Comparison of ENCODE assay signal across 18 cellular contexts in genomic region chr14:97412933-97413574, GRCh38.
DNase-seq lines count a peak whose midpoint lies in the region; ATAC-seq and TF ChIP-seq lines count a peak whose summit lies in the region.
"Had no signal": no experiment of that assay in that cellular context is flagged by ENCODE, and none has a peak within 500 bp of the region (broad histone marks: within the 10 kb centered on the region; RNA-seq: fewer than 3 reads in every experiment).

No MANE protein-coding gene starts in this region.

- peak; percentile 32 for DNase-seq in activated naive CD4-positive, alpha-beta T cell treated with anti-CD3 and anti-CD28 coated beads for 36 hours
- no peak for DNase-seq in activated naive CD4-positive, alpha-beta T cell treated with anti-CD3 and anti-CD28 coated beads, Interleukin-2, amount 50 U/mL, for 72 hours (ENCODE audit: low spot score in 2 of 2)
- DNase-seq in coronary artery (ENCODE audit: low spot score) (no peak), left kidney (ENCODE audit: low read depth, low spot score) (peak; percentile 32), SKM-1 treated with dmso at 0.1 percent for 144 hours (lab: John Stamatoyannopoulos, UW; ENCODE audit: unreplicated experiment) (no peak), DMS153 treated with DMSO at 0.1 percent for 48 hours (lab: John Stamatoyannopoulos, UW; ENCODE audit: unreplicated experiment) (no peak)
- DNase-seq in activated effector memory CD4-positive, alpha-beta T cell treated with Interleukin-2 at 50 U/mL for 16 hours = no peak
- DNase-seq: Caco-2, foreskin melanocyte, GOT3, Kasumi-1, left colon, NCI-H187, NCI-H69, RPMI8226 had no signal

- H3K27ac Mint-ChIP-seq in activated naive CD4-positive, alpha-beta T cell treated with anti-CD3 and anti-CD28 coated beads for 36 hours = no peak overlapping the region
- no peak overlapping the region for H3K27ac Mint-ChIP-seq in activated naive CD4-positive, alpha-beta T cell treated with anti-CD3 and anti-CD28 coated beads, Interleukin-2, amount 50 U/mL, for 72 hours
- H3K27ac Mint-ChIP-seq: natural killer cell treated with Interleukin-12 subunit alpha and Interleukin-12 subunit beta and Interleukin-15 and Interleukin-18, amount 100 ng/mL, for 72 hours had no signal

- H3K36me3 ChIP-seq in subcutaneous abdominal adipose tissue (ENCODE audit: control insufficient read depth in 5 of 5, insufficient read depth in 5 of 5, low read length in 5 of 5) = no peaks in the 10 kb centered on the region

- no peaks in the 10 kb centered on the region for H3K36me3 Mint-ChIP-seq in activated naive CD4-positive, alpha-beta T cell treated with anti-CD3 and anti-CD28 coated beads for 36 hours (ENCODE audit: low read depth)
- H3K36me3 Mint-ChIP-seq in activated naive CD4-positive, alpha-beta T cell treated with anti-CD3 and anti-CD28 coated beads, Interleukin-2, amount 50 U/mL, for 72 hours = no peaks in the 10 kb centered on the region
- H3K36me3 Mint-ChIP-seq: natural killer cell treated with Interleukin-12 subunit alpha and Interleukin-12 subunit beta and Interleukin-15 and Interleukin-18, amount 100 ng/mL, for 72 hours had no signal

- peaks cover 6% of the 10 kb centered on the region for H3K27me3 Mint-ChIP-seq in activated naive CD4-positive, alpha-beta T cell treated with anti-CD3 and anti-CD28 coated beads for 36 hours (ENCODE audit: low read depth)

- CTCF ChIA-PET in activated naive CD4-positive, alpha-beta T cell treated with anti-CD3 and anti-CD28 coated beads for 36 hours (lab: Charles Lee) = no interaction called here

- no peak overlapping the region for H3K4me3 Mint-ChIP-seq in activated naive CD4-positive, alpha-beta T cell treated with anti-CD3 and anti-CD28 coated beads for 36 hours
- H3K4me3 Mint-ChIP-seq: natural killer cell treated with Interleukin-12 subunit alpha and Interleukin-12 subunit beta and Interleukin-15 and Interleukin-18, amount 100 ng/mL, for 72 hours had no signal

- H3K4me1 Mint-ChIP-seq in activated naive CD4-positive, alpha-beta T cell treated with anti-CD3 and anti-CD28 coated beads for 36 hours (ENCODE audit: low read depth) = peaks cover 22% of the 10 kb centered on the region

- H3K9me3 Mint-ChIP-seq in activated naive CD4-positive, alpha-beta T cell treated with anti-CD3 and anti-CD28 coated beads for 36 hours = no peaks in the 10 kb centered on the region
- no peaks in the 10 kb centered on the region for H3K9me3 Mint-ChIP-seq in activated naive CD4-positive, alpha-beta T cell treated with anti-CD3 and anti-CD28 coated beads, Interleukin-2, amount 50 U/mL, for 72 hours
- H3K9me3 Mint-ChIP-seq: natural killer cell treated with Interleukin-12 subunit alpha and Interleukin-12 subunit beta and Interleukin-15 and Interleukin-18, amount 100 ng/mL, for 72 hours had no signal

- no peak for TF ChIP-seq CTCF in coronary artery (IDR thresholded peaks at IDR 0.05)

- H3K9ac ChIP-seq in subcutaneous abdominal adipose tissue (ENCODE audit: low read length in 5 of 5) = peak overlapping the region in 1 of 5 donors; percentile 10

- peak overlapping the region; percentile 57 for H3K4me3 ChIP-seq in coronary artery
- peak overlapping the region in 4 of 5 donors; percentile 20 to 61 (median 42) for H3K4me3 ChIP-seq in subcutaneous abdominal adipose tissue (ENCODE audit: low read depth in 1 of 5, low read length in 5 of 5)
- H3K4me3 ChIP-seq: A549 had no signal

- peaks cover 13 to 25% (median 22%) of the 10 kb centered on the region in 5 donors for H3K27me3 ChIP-seq in subcutaneous abdominal adipose tissue (ENCODE audit: control insufficient read depth in 5 of 5, insufficient read depth in 4 of 5, low read length in 5 of 5)

- no peaks in the 10 kb centered on the region for H3K9me3 ChIP-seq in subcutaneous abdominal adipose tissue (ENCODE audit: control insufficient read depth in 5 of 5, low read length in 5 of 5)
- H3K9me3 ChIP-seq: A549, Caco-2 had no signal

- no peak for ATAC-seq in activated naive CD4-positive, alpha-beta T cell treated with anti-CD3 and anti-CD28 coated beads, Interleukin-2, amount 50 U/mL, for 72 hours
- ATAC-seq: A549; left colon; natural killer cell treated with Interleukin-12 subunit alpha and Interleukin-12 subunit beta and Interleukin-15 and Interleukin-18, amount 100 ng/mL, for 72 hours had no signal

- intact Hi-C loops in activated naive CD4-positive, alpha-beta T cell treated with anti-CD3 and anti-CD28 coated beads for 36 hours (cut with micrococcal nuclease) = loop anchor here (5.0 kb wide), 1 partner anchor 289 kb away; no protein-coding TSS in a partner anchor

- peaks cover 0 to 18% (median 4%) of the 10 kb centered on the region in 5 donors for H3K4me1 ChIP-seq in subcutaneous abdominal adipose tissue (ENCODE audit: control insufficient read depth in 5 of 5, insufficient read depth in 5 of 5, low read length in 5 of 5)
- H3K4me1 ChIP-seq: Caco-2 had no signal

- H3K27ac ChIP-seq in coronary artery (no peak overlapping the region), subcutaneous abdominal adipose tissue (ENCODE audit: low read depth, low read length) (no peak overlapping the region)
- H3K27ac ChIP-seq: A549 had no signal

Comparison
In these comparisons a context has a peak if more than half of its experiments do, and no peak if none do; other contexts are left out.
1. DNase-seq: peak in activated naive CD4-positive, alpha-beta T cell treated with anti-CD3 and anti-CD28 coated beads for 36 hours (single experiment) and left kidney (single experiment); none in activated naive CD4-positive, alpha-beta T cell treated with anti-CD3 and anti-CD28 coated beads, Interleukin-2, amount 50 U/mL, for 72 hours (0 of 2), coronary artery (single experiment), SKM-1 treated with dmso at 0.1 percent for 144 hours (single experiment), DMS153 treated with DMSO at 0.1 percent for 48 hours (single experiment) and activated effector memory CD4-positive, alpha-beta T cell treated with Interleukin-2 at 50 U/mL for 16 hours (single experiment).